ENCODE assay signal across 13 cellular contexts in genomic region chr12:6214633-6215032, GRCh38. TPM values are rescaled to one million over a fixed set of nuclear protein-coding genes. Genes with fewer than 3 reads are reported as not detected.
A peak's percentile ranks its signal among the peaks of the same experiment; 100 is the strongest.
DNase-seq lines count a peak whose midpoint lies in the region; ATAC-seq and TF ChIP-seq lines count a peak whose summit lies in the region.
"Had no signal": no experiment of that assay in that cellular context is flagged by ENCODE, and none has a peak within 500 bp of the region (broad histone marks: within the 10 kb centered on the region; RNA-seq: fewer than 3 reads in every experiment).

No MANE protein-coding gene starts in this region.

- no peak for TF ChIP-seq EP300 in SK-N-SH (IDR thresholded peaks at IDR 0.05; ENCODE audit: borderline replicate concordance in 1 of 2, low read depth in 1 of 2, low read length in 1 of 2)

- peaks cover 5% of the 10 kb centered on the region for H3F3A ChIP-seq in SK-N-SH (replicated peaks; ENCODE audit: insufficient read depth)

- CTCF ChIA-PET in SK-N-SH (lab: Yijun Ruan, JAX) = interaction anchor here (1.0 kb wide), 1 partner anchor 13 kb away, joined by 3 read pairs; no protein-coding TSS in a partner anchor

- H3K4me3 Mint-ChIP-seq in type B pancreatic cell = peak overlapping the region; percentile 79

- H3K9me3 ChIP-seq in SK-N-SH (no peaks in the 10 kb centered on the region), mucosa of stomach (ENCODE audit: control insufficient read depth, low read length) (no peaks in the 10 kb centered on the region)

- H3K27me3 Mint-ChIP-seq in type B pancreatic cell = peaks cover 7% of the 10 kb centered on the region

- peak overlapping the region in 1 of 2 experiments; percentile 96; a peak in 2 of 4 replicates for H3K27ac ChIP-seq in SK-N-SH (ENCODE audit: low read depth in 2 of 2, low read length in 1 of 2)
- peak overlapping the region in 56 of 59 donors; percentile 35 to 99 (median 87) for H3K27ac ChIP-seq in dorsolateral prefrontal cortex

- peaks cover 23% of the 10 kb centered on the region for H3K4me1 Mint-ChIP-seq in type B pancreatic cell (ENCODE audit: unreplicated experiment)

- no peak overlapping the region for H3K4me3 ChIP-seq in SK-N-SH (ENCODE audit: low read depth in 2 of 2, low read length in 1 of 2)
- peak overlapping the region in 1 of 59 donors; percentile 3 for H3K4me3 ChIP-seq in dorsolateral prefrontal cortex
- no peak overlapping the region for H3K4me3 ChIP-seq in mucosa of stomach (ENCODE audit: low read length)

- POLR2A ChIA-PET in SK-N-SH (lab: Yijun Ruan, JAX) = no interaction called here

- TF ChIP-seq CTCF in SK-N-SH (IDR thresholded peaks at IDR 0.05) = no peak
- TF ChIP-seq CTCF in dorsolateral prefrontal cortex (IDR thresholded peaks at IDR 0.05 in 54 of 56, conservative IDR thresholded peaks at IDR 0.05 in 2 of 56; ENCODE audit: low read depth in 1 of 56, partially characterized antibody in 56 of 56) = no peak
- no peak for TF ChIP-seq CTCF in type B pancreatic cell (conservative IDR thresholded peaks at IDR 0.05)

- no peak for ATAC-seq in SK-N-SH treated with all-trans-retinoic acid at 6 μM for 48 hours

- no peaks in the 10 kb centered on the region for H3K9me3 Mint-ChIP-seq in type B pancreatic cell

- intact Hi-C loops in dorsolateral prefrontal cortex (cut with DNase I) = no loop called here

- H3K27ac Mint-ChIP-seq in type B pancreatic cell = peak overlapping the region; percentile 99

- DNase-seq in SK-N-SH (no peak), dorsolateral prefrontal cortex (no peak), type B pancreatic cell (ENCODE audit: extremely low spot score, unreplicated experiment) (no peak), NCI-H1436 treated with DMSO at 0.1 percent for 48 hours (lab: John Stamatoyannopoulos, UW) (no peak), NCI-H510A (lab: John Stamatoyannopoulos, UW) (no peak)
- DNase-seq in stimulated activated CD4-positive, alpha-beta T cell treated with anti-CD3 and anti-CD28 coated beads, Interleukin-4, amount 100 ng/mL, for 24 hours = no peak
- DNase-seq: 8988T, activated gamma-delta T cell, midbrain, SIG-M5, small intestine had no signal

- H3K9me2 ChIP-seq in SK-N-SH = no peaks in the 10 kb centered on the region

- no peak overlapping the region for H2AFZ ChIP-seq in SK-N-SH (ENCODE audit: low read depth)

- no peak overlapping the region for H3K9ac ChIP-seq in SK-N-SH
- H3K9ac ChIP-seq in mucosa of stomach (ENCODE audit: low read length) = peak overlapping the region; percentile 60

- H3K36me3 ChIP-seq in SK-N-SH (replicated peaks in 1 of 2; ENCODE audit: control insufficient read depth in 1 of 2, insufficient read depth in 2 of 2, low read length in 1 of 2) = no peaks in the 10 kb centered on the region
- H3K36me3 ChIP-seq in mucosa of stomach (ENCODE audit: control insufficient read depth, insufficient read depth, low read length) = no peaks in the 10 kb centered on the region

- H3K27me3 ChIP-seq in SK-N-SH (ENCODE audit: insufficient read depth) (no peaks in the 10 kb centered on the region), dorsolateral prefrontal cortex (no peaks in the 10 kb centered on the region), mucosa of stomach (ENCODE audit: control insufficient read depth, insufficient read depth, low read length) (no peaks in the 10 kb centered on the region)

- H3K36me3 Mint-ChIP-seq in type B pancreatic cell = peaks cover 20% of the 10 kb centered on the region

- 99% methylated on average over 7 of the region's 7 CpGs for WGBS in SK-N-SH (ENCODE audit: low lambda C conversion rate)

- 0 out of 2 replicates have a peak overlapping the region, but pooled peaks have one; percentile 54 for H3K4me2 ChIP-seq in SK-N-SH

- TF ChIP-seq RAD21 in SK-N-SH (IDR thresholded peaks at IDR 0.05; ENCODE audit: low read length) = no peak

- peaks cover 40 to 52% of the 10 kb centered on the region in 2 experiments; a peak in 3 of 4 replicates for H3K4me1 ChIP-seq in SK-N-SH (ENCODE audit: control insufficient read depth in 1 of 2, insufficient read depth in 2 of 2, low read depth in 1 of 2, low read length in 1 of 2)
- peaks cover 71% of the 10 kb centered on the region for H3K4me1 ChIP-seq in mucosa of stomach (ENCODE audit: control insufficient read depth, insufficient read depth, low read length)

- H4K20me1 ChIP-seq in SK-N-SH (ENCODE audit: insufficient read depth) = no peaks in the 10 kb centered on the region

- no peaks in the 10 kb centered on the region; the same call in 1 of the 2 replicates for H3K79me2 ChIP-seq in SK-N-SH (ENCODE audit: insufficient read depth)

TF ChIP-seq in SK-N-SH, 30 proteins besides CTCF, POLR2A, EP300 and RAD21:
- TF ChIP-seq EZH2phosphoT487 (IDR thresholded peaks at IDR 0.05; ENCODE audit: borderline replicate concordance, low read depth) (no peak), POLR2AphosphoS5 (IDR thresholded peaks at IDR 0.05; ENCODE audit: low read depth, low read length) (no peak), GABPA (IDR thresholded peaks at IDR 0.05; ENCODE audit: low read depth) (no peak), JUND (IDR thresholded peaks at IDR 0.05) (no peak), SIN3A (IDR thresholded peaks at IDR 0.05; ENCODE audit: borderline replicate concordance, low read depth, low read length) (no peak), NRF1 (IDR thresholded peaks at IDR 0.05; ENCODE audit: low read depth, low read length) (no peak), FOXM1 (IDR thresholded peaks at IDR 0.05; ENCODE audit: low read depth) (no peak), FOSL2 (IDR thresholded peaks at IDR 0.05; ENCODE audit: borderline replicate concordance, low read depth) (no peak), CHD2 (IDR thresholded peaks at IDR 0.05; ENCODE audit: low read length, partially characterized antibody) (no peak), MEF2A (IDR thresholded peaks at IDR 0.05; ENCODE audit: borderline replicate concordance, low read depth) (no peak), RCOR1 (IDR thresholded peaks at IDR 0.05; ENCODE audit: low read length) (no peak)

TF ChIP-seq in SK-N-SH treated with all-trans-retinoic acid at 6 μM for 48 hours, 23 proteins besides CTCF, POLR2A, EP300 and RAD21:
- TF ChIP-seq ZNF8 (CRISPR knock-in tag; IDR thresholded peaks at IDR 0.05) = no peak
TF ChIP-seq in SK-N-SH treated with all-trans-retinoic acid at 6 μM for 48 hours: peak in this region for 0.

RNA-seq across cellular contexts. Expression of gene CD9, which starts 14.4 kb away (rescaled TPM):
- 76.6 and 77.3 TPM in 2 replicates for polyA plus RNA-seq in SK-N-SH (2012; rRNA removed)
- 71.1 and 79.7 TPM in 2 replicates for polyA plus RNA-seq in SK-N-SH (2012; cell fraction: cytosol; rRNA removed)
- 33.1 and 44.1 TPM in 2 replicates for polyA plus RNA-seq in SK-N-SH (2012; cell fraction: nucleus; rRNA removed)
- 100 to 1,000 TPM in 60 of 120 experiments, 10 to 100 TPM in 60; 29.3 to 364 (median 99.0) TPM for total RNA-seq in dorsolateral prefrontal cortex
- 120 and 807 TPM in 2 replicates for total RNA-seq in type B pancreatic cell (ENCODE audit: low replicate concordance)
